8 cellular contexts compared by ENCODE assay signal in the genomic region with DNA sequence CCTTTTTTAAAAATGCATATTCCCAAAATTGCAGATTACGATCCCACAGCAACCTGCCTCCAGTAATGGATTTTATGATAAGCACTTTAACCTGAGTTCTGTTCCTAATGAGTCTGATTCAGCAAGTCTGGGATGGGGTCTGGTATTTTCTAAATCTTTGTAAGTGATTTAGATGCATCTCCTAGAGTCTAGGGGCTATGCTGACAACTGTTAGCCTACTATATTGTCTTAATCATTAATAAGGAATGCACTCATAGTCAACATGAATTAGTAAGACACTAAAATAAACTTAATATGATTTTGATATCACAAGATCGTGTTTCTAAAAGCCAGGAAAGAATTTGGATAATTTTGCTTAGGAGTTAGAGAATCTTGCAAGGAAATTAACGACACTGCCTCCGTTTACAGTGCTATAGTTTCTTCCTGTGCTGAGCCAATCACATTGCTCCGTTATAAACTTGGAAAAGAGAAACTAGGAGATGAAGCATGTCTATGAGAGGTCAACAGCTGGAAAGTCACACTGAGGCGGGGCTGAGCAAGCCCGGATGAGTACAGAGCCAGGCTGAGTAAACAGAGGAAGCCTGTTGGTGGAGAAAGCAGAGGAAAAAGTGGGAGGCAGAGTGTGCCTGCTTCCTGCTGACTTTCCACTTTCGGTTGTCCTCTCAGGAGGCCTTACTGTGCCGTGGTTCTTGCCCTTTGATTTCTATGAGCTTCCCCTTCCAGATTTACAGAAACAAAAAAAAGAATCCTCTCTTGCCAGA. TPM values are rescaled to one million over a fixed set of nuclear protein-coding genes. Genes with fewer than 3 reads are reported as not detected.
DNase-seq lines count a peak whose midpoint lies in the region; ATAC-seq, FAIRE-seq and TF ChIP-seq lines count a peak whose summit lies in the region.

No MANE protein-coding gene starts in this region.

- CTCF ChIA-PET in activated CD8-positive, alpha-beta memory T cell treated with anti-CD3 and anti-CD28 coated beads, Interleukin-2, amount 10 ng/mL, durations not matched to agents 7 days and 5 days (lab: Charles Lee) = no interaction called here

- in situ Hi-C loops in astrocyte of the spinal cord (cut with HindIII; ENCODE audit: low sequenced_read_pairs) = no loop called here

- no peak overlapping the region for H3K4me3 Mint-ChIP-seq in activated CD8-positive, alpha-beta memory T cell treated with anti-CD3 and anti-CD28 coated beads, Interleukin-2, amount 10 ng/mL, durations not matched to agents 7 days and 5 days

- H3K27me3 ChIP-seq in small intestine (ENCODE audit: control insufficient read depth in 2 of 2, insufficient read depth in 2 of 2, low read length in 2 of 2) = no peaks in the 10 kb centered on the region

- DNase-seq in NCI-H1694 (lab: John Stamatoyannopoulos, UW) = peak; percentile 51
- peak; percentile 86 for DNase-seq in astrocyte of the spinal cord (ENCODE audit: low read depth, low spot score)
- DNase-seq in hypothalamus (lab: John Stamatoyannopoulos, UW) = peak in 44 of 51 donors; percentile 2 to 85 (median 62)
- DNase-seq in small intestine = peak; percentile 89
- DNase-seq in activated CD8-positive, alpha-beta memory T cell treated with anti-CD3 and anti-CD28 coated beads, Interleukin-2, amount 10 ng/mL, durations not matched to agents 7 days and 5 days = no peak
- DNase-seq in stimulated activated CD4-positive, alpha-beta T cell treated with anti-CD3 and anti-CD28 coated beads, Interleukin-4, amount 100 ng/mL, for 4 hours = no peak

- H3K27ac Mint-ChIP-seq in activated CD8-positive, alpha-beta memory T cell treated with anti-CD3 and anti-CD28 coated beads, Interleukin-2, amount 10 ng/mL, durations not matched to agents 7 days and 5 days = no peak overlapping the region

- H3K27me3 Mint-ChIP-seq in activated CD8-positive, alpha-beta memory T cell treated with anti-CD3 and anti-CD28 coated beads, Interleukin-2, amount 10 ng/mL, durations not matched to agents 7 days and 5 days = no peaks in the 10 kb centered on the region

- no peaks in the 10 kb centered on the region for H3K9me3 ChIP-seq in small intestine (ENCODE audit: control insufficient read depth, low read depth)

- H3K4me3 ChIP-seq in astrocyte of the spinal cord (ENCODE audit: low read depth, low read length) = no peak overlapping the region
- no peak overlapping the region for H3K4me3 ChIP-seq in small intestine (ENCODE audit: low read depth in 1 of 2, low read length in 2 of 2)

- no peak for TF ChIP-seq CTCF in C4-2B (conservative IDR thresholded peaks at IDR 0.05)
- no peak for TF ChIP-seq CTCF in astrocyte of the spinal cord (IDR thresholded peaks at IDR 0.05; ENCODE audit: low read depth, low read length)

- H3K4me1 ChIP-seq in small intestine (ENCODE audit: control insufficient read depth in 2 of 2, insufficient read depth in 1 of 2, low read depth in 1 of 2, low read length in 1 of 2) = peaks cover 2 to 21% of the 10 kb centered on the region in 2 donors

- H3K4me1 Mint-ChIP-seq in activated CD8-positive, alpha-beta memory T cell treated with anti-CD3 and anti-CD28 coated beads, Interleukin-2, amount 10 ng/mL, durations not matched to agents 7 days and 5 days = peaks cover 24% of the 10 kb centered on the region

- H3K27ac ChIP-seq in C4-2B = peak overlapping the region; percentile 69
- peak overlapping the region; percentile 83 to 97 for H3K27ac ChIP-seq in small intestine (ENCODE audit: low read depth in 1 of 2, low read length in 1 of 2)

- no peak for ATAC-seq in activated CD8-positive, alpha-beta memory T cell treated with anti-CD3 and anti-CD28 coated beads, Interleukin-2, amount 10 ng/mL, durations not matched to agents 7 days and 5 days
- no peak for ATAC-seq in GM21447 (IDR thresholded peaks at IDR 0.05; ENCODE audit: unreplicated experiment)

- FAIRE-seq in small intestine (lab: Jason Lieb, UNC) = no peak

- H3K36me3 ChIP-seq in small intestine (ENCODE audit: control insufficient read depth in 2 of 2, insufficient read depth in 2 of 2, low read length in 2 of 2) = no peaks in the 10 kb centered on the region

- WGBS in small intestine, 3 donors = 12 to 25% (median 23%) methylated on average over 9 of the region's 9 CpGs

- no peaks in the 10 kb centered on the region for H3K9me3 Mint-ChIP-seq in activated CD8-positive, alpha-beta memory T cell treated with anti-CD3 and anti-CD28 coated beads, Interleukin-2, amount 10 ng/mL, durations not matched to agents 7 days and 5 days (ENCODE audit: low read depth)

- H3K36me3 Mint-ChIP-seq in activated CD8-positive, alpha-beta memory T cell treated with anti-CD3 and anti-CD28 coated beads, Interleukin-2, amount 10 ng/mL, durations not matched to agents 7 days and 5 days = no peaks in the 10 kb centered on the region

RNA-seq across cellular contexts. Expression of gene SCARB2, which starts 5.4 kb away (rescaled TPM):
- 10 to 100 TPM; 27.7 to 61.0 (median 34.9) TPM for polyA plus RNA-seq in small intestine
- total RNA-seq in activated CD8-positive, alpha-beta memory T cell treated with anti-CD3 and anti-CD28 coated beads, Interleukin-2, amount 10 ng/mL, durations not matched to agents 7 days and 5 days = 10 to 100 TPM in 1 of 2 experiments, 1 to 10 TPM in 1; 8.9 to 15.6 TPM

RNA-seq across cellular contexts. Expression of gene FAM47E, which starts 43.3 kb away (rescaled TPM):
- 1 to 10 TPM; 1.8 to 7.6 (median 3.0) TPM for polyA plus RNA-seq in small intestine
- under 1 TPM in 1 of 2 experiments, not detected in 1; 0.18 TPM for total RNA-seq in activated CD8-positive, alpha-beta memory T cell treated with anti-CD3 and anti-CD28 coated beads, Interleukin-2, amount 10 ng/mL, durations not matched to agents 7 days and 5 days

RNA-seq across cellular contexts. Expression of gene NUP54, which starts 60.0 kb away (rescaled TPM):
- 10 to 100 TPM; 13.5 to 26.0 (median 19.7) TPM for polyA plus RNA-seq in small intestine
- total RNA-seq in activated CD8-positive, alpha-beta memory T cell treated with anti-CD3 and anti-CD28 coated beads, Interleukin-2, amount 10 ng/mL, durations not matched to agents 7 days and 5 days = 10 to 100 TPM; 46.8 to 57.5 TPM

Comparison
In these comparisons a context has a peak if more than half of its experiments do, and no peak if none do; other contexts are left out.
1. DNase-seq: peak in NCI-H1694 (single experiment), astrocyte of the spinal cord (single experiment), hypothalamus (44 of 51) and small intestine (single experiment); none in activated CD8-positive, alpha-beta memory T cell treated with anti-CD3 and anti-CD28 coated beads, Interleukin-2, amount 10 ng/mL, durations not matched to agents 7 days and 5 days (single experiment) and stimulated activated CD4-positive, alpha-beta T cell treated with anti-CD3 and anti-CD28 coated beads, Interleukin-4, amount 100 ng/mL, for 4 hours (0 of 2).